Comparison of ENCODE assay signal across 10 cellular contexts in genomic region chr1:1213153-1213918, GRCh38. TPM values are rescaled to one million over a fixed set of nuclear protein-coding genes. Genes with fewer than 3 reads are reported as not detected.
DNase-seq lines count a peak whose midpoint lies in the region; ATAC-seq lines count a peak whose summit lies in the region.
"Had no signal": no experiment of that assay in that cellular context is flagged by ENCODE, and none has a peak within 500 bp of the region (broad histone marks: within the 10 kb centered on the region; RNA-seq: fewer than 3 reads in every experiment).

No MANE protein-coding gene starts in this region.

- POLR2A ChIA-PET in activated CD4-positive, alpha-beta memory T cell treated with anti-CD3 and anti-CD28 coated beads for 36 hours (lab: Charles Lee) = interaction anchor here (1.3 kb wide), 1 partner anchor 18 kb away, joined by 3 read pairs; no protein-coding TSS in a partner anchor

- DNase-seq in H7 (peak; percentile 95), NCI-H2081 treated with DMSO at 0.1 percent for 48 hours (lab: John Stamatoyannopoulos, UW) (no peak)
- peak; percentile 49 for DNase-seq in activated CD4-positive, alpha-beta memory T cell treated with anti-CD3 and anti-CD28 coated beads for 36 hours
- peak; percentile 44 to 58 (median 58) for DNase-seq in effector memory CD8-positive, alpha-beta T cell
- DNase-seq: NCI-H510A treated with DMSO at 0.1 percent for 48 hours had no signal

- H3K27ac ChIP-seq in skin epidermis = peak overlapping the region in 20 of 21 experiments; percentile 13 to 87 (median 64)
- H3K27ac ChIP-seq: ascending aorta had no signal

- peaks cover 77% of the 10 kb centered on the region for H3K36me3 Mint-ChIP-seq in activated CD4-positive, alpha-beta memory T cell treated with anti-CD3 and anti-CD28 coated beads for 36 hours
- H3K36me3 Mint-ChIP-seq in effector memory CD8-positive, alpha-beta T cell (ENCODE audit: insufficient read depth) = peaks cover 45% of the 10 kb centered on the region

- intact Hi-C loops in activated CD4-positive, alpha-beta memory T cell treated with anti-CD3 and anti-CD28 coated beads for 36 hours (cut with micrococcal nuclease) = no loop called here

- peak overlapping the region; percentile 100 for H3K27ac Mint-ChIP-seq in activated CD4-positive, alpha-beta memory T cell treated with anti-CD3 and anti-CD28 coated beads for 36 hours
- peak overlapping the region; percentile 16 to 69 for H3K27ac Mint-ChIP-seq in effector memory CD8-positive, alpha-beta T cell

- peak overlapping the region; percentile 81 for H3K4me3 Mint-ChIP-seq in activated CD4-positive, alpha-beta memory T cell treated with anti-CD3 and anti-CD28 coated beads for 36 hours
- peak overlapping the region; percentile 57 to 62 for H3K4me3 Mint-ChIP-seq in effector memory CD8-positive, alpha-beta T cell

- CTCF ChIA-PET in activated CD4-positive, alpha-beta memory T cell treated with anti-CD3 and anti-CD28 coated beads for 36 hours (lab: Charles Lee) = interaction anchor here (2.0 kb wide), 1 partner anchor 91 kb away, joined by 6 read pairs; no protein-coding TSS in a partner anchor

- H3K9me3 Mint-ChIP-seq in activated CD4-positive, alpha-beta memory T cell treated with anti-CD3 and anti-CD28 coated beads for 36 hours = no peaks in the 10 kb centered on the region
- H3K9me3 Mint-ChIP-seq in effector memory CD8-positive, alpha-beta T cell = no peaks in the 10 kb centered on the region

- peaks cover 51% of the 10 kb centered on the region for H3K4me1 Mint-ChIP-seq in activated CD4-positive, alpha-beta memory T cell treated with anti-CD3 and anti-CD28 coated beads for 36 hours (ENCODE audit: low read depth)
- peaks cover 24 to 26% of the 10 kb centered on the region in 2 donors for H3K4me1 Mint-ChIP-seq in effector memory CD8-positive, alpha-beta T cell (ENCODE audit: low read depth in 2 of 2)

- no peaks in the 10 kb centered on the region; the same call in none of the 2 replicates for H3K36me3 ChIP-seq in H7 (replicated peaks; ENCODE audit: control insufficient read depth, insufficient read depth, low read length)

- no peaks in the 10 kb centered on the region for H3K27me3 ChIP-seq in H7 (ENCODE audit: control insufficient read depth, insufficient read depth, low read length)
- H3K27me3 ChIP-seq: ascending aorta had no signal

- H3K4me3 ChIP-seq in H7 (ENCODE audit: insufficient read depth, low read depth, low read length) = no peak overlapping the region
- H3K4me3 ChIP-seq in skin epidermis = peak overlapping the region; percentile 6 to 37 (median 18)

- no peaks in the 10 kb centered on the region for H3K27me3 Mint-ChIP-seq in activated CD4-positive, alpha-beta memory T cell treated with anti-CD3 and anti-CD28 coated beads for 36 hours
- no peaks in the 10 kb centered on the region for H3K27me3 Mint-ChIP-seq in effector memory CD8-positive, alpha-beta T cell

- ATAC-seq in effector memory CD8-positive, alpha-beta T cell (replicated peaks) = peak; percentile 57
- ATAC-seq in GM18870 (IDR thresholded peaks at IDR 0.05; ENCODE audit: unreplicated experiment) (no peak), GM18498 (IDR thresholded peaks at IDR 0.05; ENCODE audit: unreplicated experiment) (no peak), GM19324 (IDR thresholded peaks at IDR 0.05; ENCODE audit: low FRiP score, unreplicated experiment) (no peak)

RNA-seq across cellular contexts. Expression of gene TNFRSF4, which starts 0.6 kb away (rescaled TPM):
- 0.07 and 0.89 TPM in 2 replicates for total RNA-seq in H7 (2014; rRNA removed; shearing (Covaris generic))
- total RNA-seq in activated CD4-positive, alpha-beta memory T cell treated with anti-CD3 and anti-CD28 coated beads for 36 hours = 1,000 to 10,000 TPM; 1,003 to 1,005 TPM

RNA-seq across cellular contexts. Expression of gene TNFRSF18, which starts 6.9 kb away (rescaled TPM):
- not detected in 2 replicates for total RNA-seq in H7 (2014; rRNA removed; shearing (Covaris generic))
- total RNA-seq in activated CD4-positive, alpha-beta memory T cell treated with anti-CD3 and anti-CD28 coated beads for 36 hours = 100 to 1,000 TPM; 375 to 387 TPM
- total RNA-seq: ascending aorta had no signal

RNA-seq across cellular contexts. Expression of gene SDF4, which starts 18.5 kb away (rescaled TPM):
- total RNA-seq in H7 (2014; rRNA removed; shearing (Covaris generic)) = 102 and 127 TPM in 2 replicates
- 100 to 1,000 TPM; 302 to 305 TPM for total RNA-seq in activated CD4-positive, alpha-beta memory T cell treated with anti-CD3 and anti-CD28 coated beads for 36 hours

RNA-seq across cellular contexts. Expression of gene B3GALT6, which starts 18.7 kb away (rescaled TPM):
- total RNA-seq in H7 (2014; rRNA removed; shearing (Covaris generic)) = 40.3 and 47.2 TPM in 2 replicates
- 10 to 100 TPM; 14.6 to 15.5 TPM for total RNA-seq in activated CD4-positive, alpha-beta memory T cell treated with anti-CD3 and anti-CD28 coated beads for 36 hours

RNA-seq across cellular contexts. Expression of gene C1QTNF12, which starts 33.2 kb away (rescaled TPM):
- total RNA-seq in H7 (2014; rRNA removed; shearing (Covaris generic)) = 3.6 and 6.3 TPM in 2 replicates
- 1 to 10 TPM; 3.8 to 4.2 TPM for total RNA-seq in activated CD4-positive, alpha-beta memory T cell treated with anti-CD3 and anti-CD28 coated beads for 36 hours
- total RNA-seq: ascending aorta had no signal

Comparison
In these comparisons a context has a peak if more than half of its experiments do, and no peak if none do; other contexts are left out.
1. RNA of gene TNFRSF4, which starts 0.6 kb away (total RNA-seq): 1,003 to 1,005 TPM in activated CD4-positive, alpha-beta memory T cell treated with anti-CD3 and anti-CD28 coated beads for 36 hours; 0.07 to 0.89 TPM in H7; every median in the first group is over 100 times any median in the second.
2. RNA of gene TNFRSF18, which starts 6.9 kb away (total RNA-seq): 375 to 387 TPM in activated CD4-positive, alpha-beta memory T cell treated with anti-CD3 and anti-CD28 coated beads for 36 hours; not detected in H7; every median in the first group is over 100 times any median in the second.